ENCODE assay signal across 16 cellular contexts in genomic region chr3:129491794-129492193, GRCh38. TPM values are rescaled to one million over a fixed set of nuclear protein-coding genes. Genes with fewer than 3 reads are reported as not detected.
DNase-seq lines count a peak whose midpoint lies in the region; ATAC-seq lines count a peak whose summit lies in the region.
"Had no signal": no experiment of that assay in that cellular context is flagged by ENCODE, and none has a peak within 500 bp of the region (broad histone marks: within the 10 kb centered on the region; RNA-seq: fewer than 3 reads in every experiment).

No MANE protein-coding gene starts in this region.

- peak overlapping the region; percentile 53 for H3K9ac ChIP-seq in skeletal muscle satellite cell (ENCODE audit: low read depth, low read length)

- H3K4me1 ChIP-seq in skeletal muscle satellite cell (ENCODE audit: control insufficient read depth, insufficient read depth, low read length), result peaks cover 48% of the 10 kb centered on the region

- no peaks in the 10 kb centered on the region for H3K27me3 ChIP-seq in skeletal muscle satellite cell (ENCODE audit: control insufficient read depth, insufficient read depth, low read length)

- H3K27ac Mint-ChIP-seq in T-helper 17 cell, result peak overlapping the region; percentile 59

- H3K9me3 ChIP-seq in T-helper 17 cell (ENCODE audit: control insufficient read depth, low read length, poor library complexity, severe bottlenecking) (no peaks in the 10 kb centered on the region), skeletal muscle satellite cell (replicated peaks; ENCODE audit: low read length) (no peaks in the 10 kb centered on the region)

- no peak overlapping the region for H3K4me2 ChIP-seq in skeletal muscle satellite cell (ENCODE audit: low read length)

- ATAC-seq in T-helper 17 cell (no peak), HG02798 (IDR thresholded peaks at IDR 0.05; ENCODE audit: poor library complexity, unreplicated experiment) (no peak), GM21576 (IDR thresholded peaks at IDR 0.05; ENCODE audit: unreplicated experiment) (no peak)

- peaks cover 2% of the 10 kb centered on the region for H3K36me3 ChIP-seq in skeletal muscle satellite cell (ENCODE audit: insufficient read depth, low read length)

- peaks cover 5% of the 10 kb centered on the region for H3K36me3 Mint-ChIP-seq in T-helper 17 cell (ENCODE audit: low read depth)

- DNase-seq in GM04503 (ENCODE audit: low read depth) (peak; percentile 57), T-helper 17 cell (no peak), glomerular visceral epithelial cell (ENCODE audit: extremely low spot score) (peak; percentile 68), NCI-H345 (lab: John Stamatoyannopoulos, UW) (no peak), cerebellar nuclear complex (lab: John Stamatoyannopoulos, UW) (no peak)
- DNase-seq: AML-193; CD4-positive, alpha-beta memory T cell; DMS79 treated with DMSO at 0.1 percent for 48 hours; GOT3; NCI-H1417 treated with DMSO at 0.1 percent for 48 hours; NCI-H2029; NCI-H526 had no signal

- H3K4me3 Mint-ChIP-seq in T-helper 17 cell, result no peak overlapping the region
- H3K4me3 Mint-ChIP-seq: CD4-positive, alpha-beta memory T cell had no signal

- H3K27me3 Mint-ChIP-seq in T-helper 17 cell, result no peaks in the 10 kb centered on the region
- H3K27me3 Mint-ChIP-seq: CD4-positive, alpha-beta memory T cell had no signal

- H3K4me1 Mint-ChIP-seq in T-helper 17 cell, result peaks cover 2% of the 10 kb centered on the region

- no peak overlapping the region for H3K4me3 ChIP-seq in skeletal muscle satellite cell (ENCODE audit: low read length)

RNA-seq across cellular contexts. Expression of gene RHO, which starts 36.6 kb away (rescaled TPM):
- not detected for total RNA-seq in T-helper 17 cell
- total RNA-seq in skeletal muscle satellite cell (2012; rRNA removed), result not detected in 2 replicates
- total RNA-seq: CD4-positive, alpha-beta memory T cell; LHCN-M2 had no signal

RNA-seq across cellular contexts. Expression of gene H1-8, which starts 51.2 kb away (rescaled TPM):
- not detected for total RNA-seq in T-helper 17 cell
- not detected in 2 replicates for total RNA-seq in skeletal muscle satellite cell (2012; rRNA removed)
- total RNA-seq: CD4-positive, alpha-beta memory T cell; LHCN-M2 had no signal

RNA-seq across cellular contexts. Expression of gene IFT122, which starts 51.8 kb away (rescaled TPM):
- 10 to 100 TPM; 20.1 to 22.8 TPM for total RNA-seq in T-helper 17 cell
- 14.4 and 26.9 TPM in 2 replicates for total RNA-seq in skeletal muscle satellite cell (2012; rRNA removed)

RNA-seq across cellular contexts. Expression of gene MBD4, which starts 52.0 kb away (rescaled TPM):
- 10 to 100 TPM; 44.7 to 49.4 TPM for total RNA-seq in T-helper 17 cell
- 21.6 and 26.9 TPM in 2 replicates for total RNA-seq in skeletal muscle satellite cell (2012; rRNA removed)

Comparison
In these comparisons a context has a peak if more than half of its experiments do, and no peak if none do; other contexts are left out.
1. DNase-seq: peak in GM04503 (single experiment) and glomerular visceral epithelial cell (single experiment); none in T-helper 17 cell (0 of 3), NCI-H345 (single experiment) and cerebellar nuclear complex (0 of 2).